In genomic region chr2:8550932-8551621, GRCh38 we compare ENCODE assay signal across 19 cellular contexts.
DNase-seq lines count a peak whose midpoint lies in the region; ATAC-seq and TF ChIP-seq lines count a peak whose summit lies in the region.
"Had no signal": no experiment of that assay in that cellular context is flagged by ENCODE, and none has a peak within 500 bp of the region (broad histone marks: within the 10 kb centered on the region; RNA-seq: fewer than 3 reads in every experiment).

No MANE protein-coding gene starts in this region.

- WGBS in mammary epithelial cell (ENCODE audit: low coverage, missing lambda C conversion rate) = 82% methylated on average over 14 of the region's 14 CpGs

- peaks cover 32% of the 10 kb centered on the region for H3K4me1 Mint-ChIP-seq in activated CD8-positive, alpha-beta T cell treated with anti-CD3 and anti-CD28 coated beads for 36 hours (ENCODE audit: low read depth)
- no peaks in the 10 kb centered on the region for H3K4me1 Mint-ChIP-seq in nephron

- no TSS peak for BruUV-seq in mammary epithelial cell (replicated peaks; lab: Mats Ljungman, UMichigan)

- H4K20me1 ChIP-seq in mammary epithelial cell (ENCODE audit: insufficient read depth, low read length) = no peaks in the 10 kb centered on the region

- POLR2A ChIA-PET in activated CD8-positive, alpha-beta T cell treated with anti-CD3 and anti-CD28 coated beads for 36 hours (lab: Charles Lee) = interaction anchor here (1.2 to 1.4 kb wide), 2 partner anchors 14 to 33 kb away, joined by 3 to 7 read pairs; no protein-coding TSS in a partner anchor

- no peak overlapping the region for H3K4me3 ChIP-seq in breast epithelium
- no peak overlapping the region for H3K4me3 ChIP-seq in mammary epithelial cell (replicated peaks in 1 of 3; ENCODE audit: insufficient read depth in 1 of 3, low read depth in 2 of 3, low read length in 3 of 3)
- H3K4me3 ChIP-seq: GM23338, psoas muscle had no signal

- TF ChIP-seq CTCF in breast epithelium (IDR thresholded peaks at IDR 0.05) = no peak
- no peak for TF ChIP-seq CTCF in mammary epithelial cell (conservative IDR thresholded peaks at IDR 0.05 in 1 of 2, IDR thresholded peaks at IDR 0.05 in 1 of 2; ENCODE audit: extremely low read depth in 1 of 2, insufficient read depth in 1 of 2, low read depth in 1 of 2, low read length in 2 of 2)
- no peak for TF ChIP-seq CTCF in activated CD8-positive, alpha-beta T cell treated with anti-CD3 and anti-CD28 coated beads for 36 hours (IDR thresholded peaks at IDR 0.05)
- TF ChIP-seq CTCF in nephron (IDR thresholded peaks at IDR 0.05; ENCODE audit: unreplicated experiment in 3 of 3) = no peak

- no peak overlapping the region for H3K4me3 Mint-ChIP-seq in activated CD8-positive, alpha-beta T cell treated with anti-CD3 and anti-CD28 coated beads for 36 hours
- H3K4me3 Mint-ChIP-seq in nephron = no peak overlapping the region
- H3K4me3 Mint-ChIP-seq: activated naive CD4-positive, alpha-beta T cell treated with anti-CD3 and anti-CD28 coated beads for 36 hours; GM23338; mesothelial cell of epicardium had no signal

- in situ Hi-C loops in mammary epithelial cell (cut with MboI; ENCODE audit: low sequenced_read_pairs in 2 of 2) = no loop called here

- no peaks in the 10 kb centered on the region for H3K79me2 ChIP-seq in mammary epithelial cell (ENCODE audit: insufficient read depth, low read length)

- H3K36me3 ChIP-seq in breast epithelium (no peaks in the 10 kb centered on the region), mammary epithelial cell (ENCODE audit: insufficient read depth, low read length) (no peaks in the 10 kb centered on the region)

- CTCF ChIA-PET in mammary epithelial cell (lab: Charles Lee; ENCODE audit: low non-redundant PET) = no interaction called here
- CTCF ChIA-PET in activated CD8-positive, alpha-beta T cell treated with anti-CD3 and anti-CD28 coated beads for 36 hours (lab: Charles Lee) = no interaction called here

- H3K27ac Mint-ChIP-seq in activated CD8-positive, alpha-beta T cell treated with anti-CD3 and anti-CD28 coated beads for 36 hours = peak overlapping the region; percentile 11
- H3K27ac Mint-ChIP-seq in nephron = peak overlapping the region in 2 of 3 experiments; percentile 15 to 21
- H3K27ac Mint-ChIP-seq: GM23338 had no signal

- H3K27me3 ChIP-seq in breast epithelium (no peaks in the 10 kb centered on the region), mammary epithelial cell (ENCODE audit: insufficient read depth, low read length) (no peaks in the 10 kb centered on the region)

- no peak overlapping the region for H2AFZ ChIP-seq in mammary epithelial cell (ENCODE audit: low read depth, low read length)

- no peaks in the 10 kb centered on the region for H3K36me3 Mint-ChIP-seq in activated CD8-positive, alpha-beta T cell treated with anti-CD3 and anti-CD28 coated beads for 36 hours (ENCODE audit: low read depth)
- H3K36me3 Mint-ChIP-seq in nephron (ENCODE audit: low read depth) = no peaks in the 10 kb centered on the region

- H3K4me2 ChIP-seq in mammary epithelial cell (ENCODE audit: insufficient read depth, low read depth, low read length) = no peak overlapping the region
- H3K4me2 ChIP-seq: GM23338 had no signal

- DNase-seq in breast epithelium (ENCODE audit: low spot score in 2 of 2) (no peak), mammary epithelial cell (no peak), NCI-H2227 treated with DMSO at 0.1 percent for 48 hours (lab: John Stamatoyannopoulos, UW) (no peak), NCI-H510A (lab: John Stamatoyannopoulos, UW) (no peak), NCI-H226 (no peak)
- DNase-seq in activated CD8-positive, alpha-beta T cell treated with anti-CD3 and anti-CD28 coated beads for 36 hours = no peak
- DNase-seq: activated CD4-positive, alpha-beta T cell treated with anti-CD3 and anti-CD28 coated beads for 48 hours; activated naive CD4-positive, alpha-beta T cell treated with anti-CD3 and anti-CD28 coated beads for 36 hours; GDM1; kidney glomerular epithelial cell; NCI-H1417; Right ventricle myocardium superior had no signal

- H3K4me1 ChIP-seq in breast epithelium = no peaks in the 10 kb centered on the region
- no peaks in the 10 kb centered on the region for H3K4me1 ChIP-seq in mammary epithelial cell (ENCODE audit: insufficient read depth, low read length)
- H3K4me1 ChIP-seq: psoas muscle had no signal

- H3K9me3 Mint-ChIP-seq in activated CD8-positive, alpha-beta T cell treated with anti-CD3 and anti-CD28 coated beads for 36 hours = peaks cover 4% of the 10 kb centered on the region
- peaks cover 4% of the 10 kb centered on the region for H3K9me3 Mint-ChIP-seq in nephron
- H3K9me3 Mint-ChIP-seq: GM23338 had no signal

- H3K9ac ChIP-seq in mammary epithelial cell (ENCODE audit: insufficient read depth, low read length) = no peak overlapping the region

- dilution Hi-C loops in mammary epithelial cell (cut with HindIII; ENCODE audit: low sequenced_read_pairs) = no loop called here

- no peaks in the 10 kb centered on the region for H3K9me3 ChIP-seq in breast epithelium
- H3K9me3 ChIP-seq in mammary epithelial cell (replicated peaks; ENCODE audit: insufficient read depth, low read length) = peaks cover 15% of the 10 kb centered on the region
- H3K9me3 ChIP-seq: psoas muscle had no signal

- no peak for TF ChIP-seq POLR2A in breast epithelium (IDR thresholded peaks at IDR 0.05)

- H3K27ac ChIP-seq in breast epithelium (peak overlapping the region; percentile 6 to 63), mammary epithelial cell (ENCODE audit: insufficient read depth, low read depth, low read length) (no peak overlapping the region), temporal lobe (ENCODE audit: low read depth, low read length) (peak overlapping the region; percentile 17)
- H3K27ac ChIP-seq: C4-2B, HL-60, psoas muscle had no signal

- ATAC-seq in activated CD8-positive, alpha-beta T cell treated with anti-CD3 and anti-CD28 coated beads for 36 hours = no peak
- ATAC-seq: GM23338, psoas muscle had no signal

- intact Hi-C loops in breast epithelium (cut with DNase I; ENCODE audit: low total_unique reads) (no loop called here), mammary epithelial cell (cut with micrococcal nuclease) (no loop called here)
- intact Hi-C loops in activated CD8-positive, alpha-beta T cell treated with anti-CD3 and anti-CD28 coated beads for 36 hours (cut with micrococcal nuclease) = no loop called here

- no peaks in the 10 kb centered on the region for H3K27me3 Mint-ChIP-seq in activated CD8-positive, alpha-beta T cell treated with anti-CD3 and anti-CD28 coated beads for 36 hours
- H3K27me3 Mint-ChIP-seq in nephron (ENCODE audit: low read depth) = peaks cover 12% of the 10 kb centered on the region
